ENCODE assay signal across 14 cellular contexts in genomic region chr2:179022685-179023084, GRCh38. TPM values are rescaled to one million over a fixed set of nuclear protein-coding genes. Genes with fewer than 3 reads are reported as not detected.
"Had no signal": no experiment of that assay in that cellular context is flagged by ENCODE, and none has a peak within 500 bp of the region (broad histone marks: within the 10 kb centered on the region; RNA-seq: fewer than 3 reads in every experiment).

No MANE protein-coding gene starts in this region.

- H3K27me3 ChIP-seq: ascending aorta, esophagus muscularis mucosa had no signal

- ATAC-seq: activated T-cell treated with anti-CD3 and anti-CD28 coated beads, Interleukin-2, amount 50 U/mL, for 4 hours; stimulated activated naive CD8-positive, alpha-beta T cell treated with anti-CD3 and anti-CD28 coated beads, Interleukin-15, amount 100 ng/mL, for 72 hours had no signal

- H3K9me3 ChIP-seq: ascending aorta, esophagus muscularis mucosa had no signal

- H3K4me1 ChIP-seq: esophagus muscularis mucosa had no signal

- DNase-seq: activated CD4-positive, alpha-beta memory T cell treated with anti-CD3 and anti-CD28 coated beads for 36 hours; activated CD4-positive, alpha-beta T cell treated with anti-CD3 and anti-CD28 coated beads for 1 hour; activated gamma-delta T cell; activated naive CD8-positive, alpha-beta T cell treated with anti-CD3 and anti-CD28 coated beads, Interleukin-2, amount 10 ng/mL, durations not matched to agents 7 days and 5 days; activated T-cell treated with anti-CD3 and anti-CD28 coated beads, Interleukin-2, amount 50 U/mL, for 4 hours; glutamatergic neuron; mesenchymal stem cell; stimulated activated CD4-positive, alpha-beta T cell treated with anti-CD3 and anti-CD28 coated beads, Interleukin-4, amount 100 ng/mL, for 24 hours; stimulated activated naive CD8-positive, alpha-beta T cell treated with anti-CD3 and anti-CD28 coated beads, Interleukin-15, amount 100 ng/mL, for 72 hours had no signal

- H3K4me3 Mint-ChIP-seq: activated CD4-positive, alpha-beta memory T cell treated with anti-CD3 and anti-CD28 coated beads for 36 hours; activated naive CD8-positive, alpha-beta T cell treated with anti-CD3 and anti-CD28 coated beads, Interleukin-2, amount 10 ng/mL, durations not matched to agents 7 days and 5 days; activated T-cell treated with anti-CD3 and anti-CD28 coated beads, Interleukin-2, amount 50 U/mL, for 4 hours; stimulated activated naive CD8-positive, alpha-beta T cell treated with anti-CD3 and anti-CD28 coated beads, Interleukin-15, amount 100 ng/mL, for 72 hours had no signal

- H3K27me3 Mint-ChIP-seq: activated CD4-positive, alpha-beta memory T cell treated with anti-CD3 and anti-CD28 coated beads for 36 hours; activated naive CD8-positive, alpha-beta T cell treated with anti-CD3 and anti-CD28 coated beads, Interleukin-2, amount 10 ng/mL, durations not matched to agents 7 days and 5 days; stimulated activated naive CD8-positive, alpha-beta T cell treated with anti-CD3 and anti-CD28 coated beads, Interleukin-15, amount 100 ng/mL, for 72 hours had no signal

- H3K36me3 ChIP-seq: ascending aorta, esophagus muscularis mucosa had no signal

- H3K4me3 ChIP-seq: ascending aorta, esophagus muscularis mucosa had no signal

- FAIRE-seq: bronchial epithelial cell had no signal

- H3K27ac ChIP-seq: ascending aorta, esophagus muscularis mucosa had no signal

- H3K27ac Mint-ChIP-seq: activated CD4-positive, alpha-beta memory T cell treated with anti-CD3 and anti-CD28 coated beads for 36 hours; activated naive CD8-positive, alpha-beta T cell treated with anti-CD3 and anti-CD28 coated beads, Interleukin-2, amount 10 ng/mL, durations not matched to agents 7 days and 5 days; stimulated activated naive CD8-positive, alpha-beta T cell treated with anti-CD3 and anti-CD28 coated beads, Interleukin-15, amount 100 ng/mL, for 72 hours had no signal

RNA-seq across cellular contexts. Expression of gene CCDC141, which starts 27.3 kb away (rescaled TPM):
- total RNA-seq: bronchial epithelial cell, fibroblast of villous mesenchyme, osteoblast had no signal
